ENCODE assay signal across 22 cellular contexts in genomic region chr4:63063765-63064164, GRCh38.
DNase-seq lines count a peak whose midpoint lies in the region; ATAC-seq, FAIRE-seq and TF ChIP-seq lines count a peak whose summit lies in the region.
"Had no signal": no experiment of that assay in that cellular context is flagged by ENCODE, and none has a peak within 500 bp of the region (broad histone marks: within the 10 kb centered on the region; RNA-seq: fewer than 3 reads in every experiment).

No MANE protein-coding gene starts in this region.

- DNase-seq in chondrocyte (ENCODE audit: low spot score) (no peak), mesothelial cell of epicardium (ENCODE audit: low spot score in 2 of 2, unreplicated experiment in 2 of 2) (no peak), NK-92 (lab: John Stamatoyannopoulos, UW; ENCODE audit: unreplicated experiment) (no peak), NCI-H2029 treated with DMSO at 0.1 percent for 48 hours (lab: John Stamatoyannopoulos, UW) (no peak)
- DNase-seq in activated CD8-positive, alpha-beta memory T cell treated with anti-CD3 and anti-CD28 coated beads, Interleukin-2, amount 10 ng/mL, durations not matched to agents 7 days and 5 days: no peak
- DNase-seq: 8988T; CD4-positive, CD25-positive, alpha-beta regulatory T cell; COR-L47; DMS 273 treated with DMSO at 0.1 percent for 48 hours; DMS79 treated with DMSO at 0.1 percent for 48 hours; GOT3; Karpas-422; NCI-H1694; NCI-H446 treated with DMSO at 0.1 percent for 48 hours; NCI-H526 treated with DMSO at 0.1 percent for 48 hours had no signal

- FAIRE-seq in A204.1 (lab: Jason Lieb, UNC): peak; percentile 3
- FAIRE-seq: GM12878 had no signal

- H3K4me1 Mint-ChIP-seq in chondrocyte (ENCODE audit: low read depth) (peaks cover 19% of the 10 kb centered on the region), mesothelial cell of epicardium (peaks cover 6% of the 10 kb centered on the region)
- no peaks in the 10 kb centered on the region for H3K4me1 Mint-ChIP-seq in activated CD8-positive, alpha-beta memory T cell treated with anti-CD3 and anti-CD28 coated beads, Interleukin-2, amount 10 ng/mL, durations not matched to agents 7 days and 5 days
- H3K4me1 Mint-ChIP-seq: B cell; CD4-positive, CD25-positive, alpha-beta regulatory T cell; IgD-negative memory B cell had no signal

- H3K27me3 Mint-ChIP-seq in chondrocyte (ENCODE audit: low read depth) (no peaks in the 10 kb centered on the region), mesothelial cell of epicardium (ENCODE audit: low read depth) (no peaks in the 10 kb centered on the region)
- H3K27me3 Mint-ChIP-seq in activated CD8-positive, alpha-beta memory T cell treated with anti-CD3 and anti-CD28 coated beads, Interleukin-2, amount 10 ng/mL, durations not matched to agents 7 days and 5 days: no peaks in the 10 kb centered on the region
- H3K27me3 Mint-ChIP-seq: B cell; CD4-positive, CD25-positive, alpha-beta regulatory T cell; IgD-negative memory B cell had no signal

- no peak for TF ChIP-seq RAD21 in Ishikawa (IDR thresholded peaks at IDR 0.05; ENCODE audit: low read depth)

- CTCF ChIA-PET in activated CD8-positive, alpha-beta memory T cell treated with anti-CD3 and anti-CD28 coated beads, Interleukin-2, amount 10 ng/mL, durations not matched to agents 7 days and 5 days (lab: Charles Lee): no interaction called here

- no peak for ATAC-seq in activated CD8-positive, alpha-beta memory T cell treated with anti-CD3 and anti-CD28 coated beads, Interleukin-2, amount 10 ng/mL, durations not matched to agents 7 days and 5 days
- ATAC-seq: GM12878, HCT116, Right ventricle myocardium inferior had no signal

- no peak overlapping the region for H3K4me3 Mint-ChIP-seq in chondrocyte (ENCODE audit: unreplicated experiment)
- no peak overlapping the region for H3K4me3 Mint-ChIP-seq in mesothelial cell of epicardium
- no peak overlapping the region for H3K4me3 Mint-ChIP-seq in activated CD8-positive, alpha-beta memory T cell treated with anti-CD3 and anti-CD28 coated beads, Interleukin-2, amount 10 ng/mL, durations not matched to agents 7 days and 5 days
- H3K4me3 Mint-ChIP-seq: B cell; CD4-positive, CD25-positive, alpha-beta regulatory T cell; IgD-negative memory B cell had no signal

- no peak for TF ChIP-seq EP300 in Ishikawa (IDR thresholded peaks at IDR 0.05; ENCODE audit: borderline replicate concordance)

- peaks cover 40% of the 10 kb centered on the region for H3K9me3 Mint-ChIP-seq in chondrocyte (ENCODE audit: low read depth)
- peaks cover 34% of the 10 kb centered on the region for H3K9me3 Mint-ChIP-seq in mesothelial cell of epicardium
- H3K9me3 Mint-ChIP-seq in activated CD8-positive, alpha-beta memory T cell treated with anti-CD3 and anti-CD28 coated beads, Interleukin-2, amount 10 ng/mL, durations not matched to agents 7 days and 5 days (ENCODE audit: low read depth): peaks cover 13% of the 10 kb centered on the region

- H3K27ac Mint-ChIP-seq in chondrocyte (ENCODE audit: unreplicated experiment) (peak overlapping the region; percentile 76), mesothelial cell of epicardium (peak overlapping the region; percentile 69)
- H3K27ac Mint-ChIP-seq in activated CD8-positive, alpha-beta memory T cell treated with anti-CD3 and anti-CD28 coated beads, Interleukin-2, amount 10 ng/mL, durations not matched to agents 7 days and 5 days: no peak overlapping the region
- H3K27ac Mint-ChIP-seq: B cell; CD4-positive, CD25-positive, alpha-beta regulatory T cell; IgD-negative memory B cell had no signal

- H3K36me3 Mint-ChIP-seq in chondrocyte (ENCODE audit: low read depth) (peaks cover 13% of the 10 kb centered on the region), mesothelial cell of epicardium (no peaks in the 10 kb centered on the region)
- no peaks in the 10 kb centered on the region for H3K36me3 Mint-ChIP-seq in activated CD8-positive, alpha-beta memory T cell treated with anti-CD3 and anti-CD28 coated beads, Interleukin-2, amount 10 ng/mL, durations not matched to agents 7 days and 5 days
- H3K36me3 Mint-ChIP-seq: CD4-positive, CD25-positive, alpha-beta regulatory T cell; IgD-negative memory B cell had no signal

- TF ChIP-seq CTCF in chondrocyte (IDR thresholded peaks at IDR 0.05) (no peak), mesothelial cell of epicardium (IDR thresholded peaks at IDR 0.05; ENCODE audit: unreplicated experiment) (no peak)

TF ChIP-seq in Ishikawa, 13 proteins besides CTCF, POLR2A, EP300 and RAD21:
- no peak for TF ChIP-seq YY1 (IDR thresholded peaks at IDR 0.05; ENCODE audit: low read depth)
- TF ChIP-seq TEAD4 (IDR thresholded peaks at IDR 0.05): peak; percentile 80
